In the genomic region with DNA sequence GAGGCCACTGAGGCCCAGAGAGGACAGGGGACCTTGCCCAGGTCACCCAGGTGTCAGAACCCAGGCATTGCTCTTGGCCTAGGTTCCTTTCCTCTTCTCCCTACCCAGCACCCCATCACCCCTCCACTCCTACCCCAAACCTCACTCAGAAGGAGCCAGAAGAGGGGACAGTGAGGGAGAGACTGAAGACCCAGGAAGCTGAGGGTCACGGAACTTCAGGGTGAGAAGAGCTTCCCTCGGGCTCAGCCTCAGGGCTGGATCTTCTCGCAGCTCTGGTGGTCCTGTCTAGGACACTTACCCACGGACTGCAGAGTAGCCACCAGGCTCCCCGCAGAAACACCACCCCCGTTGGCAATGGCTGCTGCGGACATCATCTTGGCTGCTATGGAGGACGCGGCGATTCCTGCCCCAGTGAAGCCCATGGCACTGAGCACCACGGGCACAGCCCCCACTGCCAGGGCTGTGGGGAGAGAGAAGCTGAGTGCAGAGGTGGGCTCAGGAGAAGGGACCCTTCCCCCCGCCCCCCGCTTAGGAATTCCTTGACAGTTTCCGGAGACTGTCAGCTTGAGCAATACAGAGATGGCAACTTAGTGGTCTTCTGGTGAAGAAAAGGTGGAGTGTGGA, we compare ENCODE assay signal across 2 cellular contexts.
TF ChIP-seq lines count a peak whose summit lies in the region.

No MANE protein-coding gene starts in this region.

TF ChIP-seq in GM23338, 12 proteins besides CTCF, POLR2A, EP300 and RAD21 (continues in another document):
- no peak for TF ChIP-seq REST (IDR thresholded peaks at IDR 0.05; ENCODE audit: unreplicated experiment)
- no peak for TF ChIP-seq ZNF462 (CRISPR knock-in tag; IDR thresholded peaks at IDR 0.05)
- TF ChIP-seq EZH2phosphoT487 (IDR thresholded peaks at IDR 0.05; ENCODE audit: unreplicated experiment) = no peak
- no peak for TF ChIP-seq STAT1 (IDR thresholded peaks at IDR 0.05; ENCODE audit: unreplicated experiment)
- no peak for TF ChIP-seq NANOG (IDR thresholded peaks at IDR 0.05; ENCODE audit: borderline replicate concordance)
- TF ChIP-seq ETS1 (IDR thresholded peaks at IDR 0.05) = no peak
- no peak for TF ChIP-seq ZNF331 (CRISPR knock-in tag; IDR thresholded peaks at IDR 0.05; ENCODE audit: low read depth)
- TF ChIP-seq JUNB (IDR thresholded peaks at IDR 0.05; ENCODE audit: unreplicated experiment) = no peak

TF ChIP-seq in K562, 482 proteins besides CTCF, POLR2A, EP300 and RAD21:
- TF ChIP-seq BRD4 (IDR thresholded peaks at IDR 0.05) (no peak), TCFL5 (CRISPR knock-in tag; conservative IDR thresholded peaks at IDR 0.05) (no peak), E2F1 (CRISPR knock-in tag; IDR thresholded peaks at IDR 0.05) (no peak), HDAC2 (IDR thresholded peaks at IDR 0.05) (no peak), SREBF1 (IDR thresholded peaks at IDR 0.05; ENCODE audit: borderline replicate concordance, low read depth, low read length) (no peak)
